Comparison of ENCODE assay signal across 19 cellular contexts in genomic region chr12:105860556-105861207, GRCh38.
DNase-seq lines count a peak whose midpoint lies in the region; TF ChIP-seq lines count a peak whose summit lies in the region.
"Had no signal": no experiment of that assay in that cellular context is flagged by ENCODE, and none has a peak within 500 bp of the region (broad histone marks: within the 10 kb centered on the region; RNA-seq: fewer than 3 reads in every experiment).

No MANE protein-coding gene starts in this region.

- in situ Hi-C loops in G401 (cut with HindIII; ENCODE audit: low sequenced_read_pairs) = no loop called here

- H3K9me3 ChIP-seq in prostate gland = no peaks in the 10 kb centered on the region
- no peaks in the 10 kb centered on the region for H3K9me3 ChIP-seq in vagina

- H3K4me3 ChIP-seq in prostate gland (no peak overlapping the region), vagina (no peak overlapping the region)
- H3K4me3 ChIP-seq: BLaER1 treated with 17β-estradiol and CSF1 and Interleukin-3, amounts not matched to agents 10 nM and 100 nM had no signal

- intact Hi-C loops in prostate gland (cut with DNase I) (no loop called here), vagina (cut with DNase I) (no loop called here)

- H3K27ac ChIP-seq in prostate gland (peak overlapping the region in 1 of 2 donors; percentile 34), vagina (no peak overlapping the region)
- H3K27ac ChIP-seq: 22Rv1; BLaER1 treated with 17β-estradiol and CSF1 and Interleukin-3, amounts not matched to agents 10 nM and 100 nM; brain microvascular endothelial cell had no signal

- DNase-seq in DMS 273 (lab: John Stamatoyannopoulos, UW; ENCODE audit: unreplicated experiment) = peak; percentile 1
- no peak for DNase-seq in DMS 273 treated with DMSO at 0.1 percent for 48 hours (lab: John Stamatoyannopoulos, UW)
- DNase-seq in NCI-H2081 (lab: John Stamatoyannopoulos, UW) = peak; percentile 93 to 99
- DNase-seq in NCI-H748 treated with DMSO at 0.1 percent for 48 hours (lab: John Stamatoyannopoulos, UW) = peak; percentile 100
- peak; percentile 56 for DNase-seq in prostate gland (ENCODE audit: low spot score)
- no peak for DNase-seq in inferior parietal cortex (ENCODE audit: extremely low spot score)
- no peak for DNase-seq in G401 (ENCODE audit: low spot score)
- DNase-seq in vagina (ENCODE audit: extremely low spot score in 2 of 2) = no peak
- DNase-seq: activated CD4-positive, CD25-positive, alpha-beta regulatory T cell treated with anti-CD3 and anti-CD28 coated beads, Interleukin-2, amount 50 U/mL, for 72 hours; activated CD8-positive, alpha-beta memory T cell treated with anti-CD3 and anti-CD28 coated beads, Interleukin-2, amount 50 U/mL, for 48 hours; brain microvascular endothelial cell; EL; HCEC 1CT; KG1; naive B cell; NCI-H446 treated with DMSO at 0.1 percent for 48 hours; T-helper 2 cell had no signal

- 32% methylated on average over 3 of the region's 3 CpGs for WGBS in prostate gland

- H3K27me3 ChIP-seq in prostate gland (replicated peaks; ENCODE audit: insufficient read depth) = no peaks in the 10 kb centered on the region
- no peaks in the 10 kb centered on the region for H3K27me3 ChIP-seq in vagina
- H3K27me3 ChIP-seq: BLaER1 treated with 17β-estradiol and CSF1 and Interleukin-3, amounts not matched to agents 10 nM and 100 nM; brain microvascular endothelial cell had no signal

- H3K36me3 ChIP-seq in prostate gland = no peaks in the 10 kb centered on the region
- no peaks in the 10 kb centered on the region for H3K36me3 ChIP-seq in vagina
- H3K36me3 ChIP-seq: BLaER1 treated with 17β-estradiol and CSF1 and Interleukin-3, amounts not matched to agents 10 nM and 100 nM; brain microvascular endothelial cell had no signal

- H3K4me1 ChIP-seq in prostate gland (replicated peaks) = no peaks in the 10 kb centered on the region
- peaks cover 5% of the 10 kb centered on the region for H3K4me1 ChIP-seq in vagina

- TF ChIP-seq POLR2A in prostate gland (IDR thresholded peaks at IDR 0.05) (no peak), vagina (IDR thresholded peaks at IDR 0.05) (no peak)

- TF ChIP-seq CTCF in prostate gland (IDR thresholded peaks at IDR 0.05) (no peak), vagina (IDR thresholded peaks at IDR 0.05) (no peak)

Comparison
In these comparisons a context has a peak if more than half of its experiments do, and no peak if none do; other contexts are left out.
1. DNase-seq: peak in DMS 273 (single experiment), NCI-H2081 (2 of 2), NCI-H748 treated with DMSO at 0.1 percent for 48 hours (single experiment) and prostate gland (single experiment); none in DMS 273 treated with DMSO at 0.1 percent for 48 hours (single experiment), inferior parietal cortex (single experiment), G401 (single experiment) and vagina (0 of 2).